ENCODE assay signal across 15 cellular contexts in genomic region chr2:84956334-84957297, GRCh38. TPM values are rescaled to one million over a fixed set of nuclear protein-coding genes. Genes with fewer than 3 reads are reported as not detected.
DNase-seq lines count a peak whose midpoint lies in the region; ATAC-seq and TF ChIP-seq lines count a peak whose summit lies in the region.
"Had no signal": no experiment of that assay in that cellular context is flagged by ENCODE, and none has a peak within 500 bp of the region (broad histone marks: within the 10 kb centered on the region; RNA-seq: fewer than 3 reads in every experiment).

No MANE protein-coding gene starts in this region.

- H2AFZ ChIP-seq in ACC112 (ENCODE audit: low read length, unreplicated experiment): no peak overlapping the region
- H2AFZ ChIP-seq in GM23338: no peak overlapping the region

- H3K9me2 ChIP-seq in GM23338 (ENCODE audit: insufficient read depth): no peaks in the 10 kb centered on the region

- ATAC-seq in GM23338: no peak
- ATAC-seq in WTC11: no peak
- ATAC-seq in GM21390 (IDR thresholded peaks at IDR 0.05; ENCODE audit: unreplicated experiment): no peak
- ATAC-seq in HG03442 (IDR thresholded peaks at IDR 0.05; ENCODE audit: unreplicated experiment): no peak
- no peak for ATAC-seq in HG03196 (IDR thresholded peaks at IDR 0.05; ENCODE audit: unreplicated experiment)

- no peak for DNase-seq in GM23338 (ENCODE audit: low spot score)
- DNase-seq in WTC11 (ENCODE audit: low spot score): no peak
- DNase-seq in transverse colon: no peak
- DNase-seq: activated effector memory CD4-positive, alpha-beta T cell treated with anti-CD3 and anti-CD28 coated beads, Interleukin-2, amount 50 U/mL, for 16 hours; DMS153; hypothalamus; NCI-H1694 treated with DMSO at 0.1 percent for 48 hours; NCI-H446 treated with DMSO at 0.1 percent for 48 hours had no signal

- peaks cover 14% of the 10 kb centered on the region for H3K36me3 Mint-ChIP-seq in GM23338 (ENCODE audit: low read depth)
- H3K36me3 Mint-ChIP-seq in WTC11: peaks cover 2% of the 10 kb centered on the region; the same call in 1 of the 2 replicates
- H3K36me3 Mint-ChIP-seq: brain had no signal

- H3F3A ChIP-seq in GM23338 (replicated peaks; ENCODE audit: low read depth): peaks cover 16% of the 10 kb centered on the region; the same call in 1 of the 2 replicates

- TF ChIP-seq EP300 in transverse colon (IDR thresholded peaks at IDR 0.05; ENCODE audit: low read depth): no peak

- H4K20me1 ChIP-seq in GM23338 (replicated peaks; ENCODE audit: insufficient read depth): no peaks in the 10 kb centered on the region

- peak overlapping the region; percentile 95; the same call in 1 of the 2 replicates for H3K27ac ChIP-seq in ACC112 (ENCODE audit: low read depth, low read length)
- peak overlapping the region; percentile 100 for H3K27ac ChIP-seq in GM23338 (ENCODE audit: low read depth)
- no peak overlapping the region for H3K27ac ChIP-seq in iPS-20b (ENCODE audit: low read length)
- no peak overlapping the region for H3K27ac ChIP-seq in transverse colon
- H3K27ac ChIP-seq: SK-N-MC had no signal

- H3K4me1 ChIP-seq in ACC112 (ENCODE audit: control insufficient read depth, insufficient read depth, low read length, unreplicated experiment) (peaks cover 30% of the 10 kb centered on the region), GM23338 (ENCODE audit: insufficient read depth) (peaks cover 30% of the 10 kb centered on the region), iPS-20b (ENCODE audit: insufficient read depth, low read length) (peaks cover 37% of the 10 kb centered on the region), transverse colon (peaks cover 7 to 27% (median 17%) of the 10 kb centered on the region in 4 donors)

- H3K79me2 ChIP-seq in ACC112 (ENCODE audit: control insufficient read depth, insufficient read depth, low read length, unreplicated experiment) (peaks cover 1% of the 10 kb centered on the region), GM23338 (replicated peaks; ENCODE audit: insufficient read depth) (0 out of 2 replicates have a peak, but pooled peaks cover 1% of the 10 kb centered on the region)

- peak overlapping the region; percentile 61 for H3K4me2 ChIP-seq in GM23338

- in situ Hi-C loops in transverse colon (cut with MboI; ENCODE audit: low pct_ligation_motif_present in 1 of 4, low pct_unique_long_range_greater_than_20kb in 1 of 4, low sequenced_read_pairs in 3 of 4): no loop called here

- H3K4me3 Mint-ChIP-seq in GM23338: peak overlapping the region; percentile 45; the same call in 2 of the 3 replicates
- peak overlapping the region; percentile 52 for H3K4me3 Mint-ChIP-seq in WTC11
- H3K4me3 Mint-ChIP-seq: brain had no signal

- no peak for TF ChIP-seq POLR2A in transverse colon (IDR thresholded peaks at IDR 0.05)

- peak overlapping the region; percentile 1; the same call in 1 of the 2 replicates for H3K9ac ChIP-seq in iPS-20b (ENCODE audit: low read depth, low read length)

- TF ChIP-seq CTCF in GM23338 (conservative IDR thresholded peaks at IDR 0.05; ENCODE audit: low read depth in 2 of 2) (no peak), WTC11 (IDR thresholded peaks at IDR 0.05) (no peak), transverse colon (IDR thresholded peaks at IDR 0.05) (no peak)

- CTCF ChIA-PET in WTC11 (lab: Charles Lee): interaction anchor here (0.6 to 5.6 kb wide), 3 partner anchors 10 to 37 kb away, joined by 3 to 67 read pairs (median 13); no protein-coding TSS in a partner anchor

- H3K4me1 Mint-ChIP-seq in GM23338 (peaks cover 57% of the 10 kb centered on the region), WTC11 (peaks cover 65% of the 10 kb centered on the region)

- 90 to 93% methylated on average over 9 to 12 of the region's 12 CpGs for WGBS in transverse colon (ENCODE audit: low coverage in 1 of 2), 2 donors

- POLR2A ChIA-PET in WTC11 (lab: Charles Lee): interaction anchor here (1.0 to 5.8 kb wide), 4 partner anchors 11 to 109 kb away, joined by 3 to 90 read pairs (median 10); partner anchors contain the start of gene KCMF1

- H3K27me3 ChIP-seq in ACC112 (ENCODE audit: insufficient read depth, low read length) (no peaks in the 10 kb centered on the region), GM23338 (ENCODE audit: insufficient read depth) (no peaks in the 10 kb centered on the region), iPS-20b (ENCODE audit: insufficient read depth, low read length) (no peaks in the 10 kb centered on the region), transverse colon (no peaks in the 10 kb centered on the region)

- H3K9me3 Mint-ChIP-seq in GM23338 (no peaks in the 10 kb centered on the region; the same call in 2 of the 3 replicates), WTC11 (no peaks in the 10 kb centered on the region)

- H3K36me3 ChIP-seq in ACC112 (ENCODE audit: insufficient read depth, low read length) (no peaks in the 10 kb centered on the region), GM23338 (ENCODE audit: insufficient read depth) (no peaks in the 10 kb centered on the region), iPS-20b (ENCODE audit: insufficient read depth, low read depth, low read length) (peaks cover 4% of the 10 kb centered on the region; the same call in 1 of the 2 replicates), transverse colon (no peaks in the 10 kb centered on the region)

- intact Hi-C loops in transverse colon (cut with DNase I; ENCODE audit: low total_unique reads): no loop called here

- peak overlapping the region; percentile 99 for H3K27ac Mint-ChIP-seq in GM23338
- peak overlapping the region; percentile 99 for H3K27ac Mint-ChIP-seq in WTC11

- peaks cover 26% of the 10 kb centered on the region for H3K27me3 Mint-ChIP-seq in GM23338 (ENCODE audit: insufficient read depth, low read depth, poor library complexity)
- H3K27me3 Mint-ChIP-seq in WTC11 (ENCODE audit: low read depth): no peaks in the 10 kb centered on the region; the same call in 1 of the 2 replicates

- H3K4me3 ChIP-seq in ACC112 (ENCODE audit: low read depth, low read length): no peak overlapping the region
- H3K4me3 ChIP-seq in GM23338: peak overlapping the region; percentile 35; the same call in 1 of the 2 replicates
- H3K4me3 ChIP-seq in iPS-20b (ENCODE audit: low read length): no peak overlapping the region
- H3K4me3 ChIP-seq in transverse colon: no peak overlapping the region
- H3K4me3 ChIP-seq: SK-N-MC had no signal

- H3K9me3 ChIP-seq in iPS-20b (ENCODE audit: insufficient read depth, low read depth, low read length) (no peaks in the 10 kb centered on the region), transverse colon (no peaks in the 10 kb centered on the region)

TF ChIP-seq in GM23338, 12 proteins besides CTCF, POLR2A, EP300 and RAD21 (continues in another document):
- no peak for TF ChIP-seq EZH2phosphoT487 (IDR thresholded peaks at IDR 0.05; ENCODE audit: unreplicated experiment)
- no peak for TF ChIP-seq STAT1 (IDR thresholded peaks at IDR 0.05; ENCODE audit: unreplicated experiment)
- TF ChIP-seq ZNF114 (CRISPR knock-in tag; IDR thresholded peaks at IDR 0.05): no peak
- no peak for TF ChIP-seq CREB1 (CRISPR knock-in tag; IDR thresholded peaks at IDR 0.05; ENCODE audit: low read depth)
- TF ChIP-seq EZH2 (IDR thresholded peaks at IDR 0.05; ENCODE audit: low read depth, unreplicated experiment): no peak
- no peak for TF ChIP-seq ZNF331 (CRISPR knock-in tag; IDR thresholded peaks at IDR 0.05; ENCODE audit: low read depth)
- no peak for TF ChIP-seq POLR2AphosphoS5 (IDR thresholded peaks at IDR 0.05; ENCODE audit: low read depth)
- no peak for TF ChIP-seq JUNB (IDR thresholded peaks at IDR 0.05; ENCODE audit: unreplicated experiment)

TF ChIP-seq in WTC11, 78 proteins besides CTCF, POLR2A, EP300 and RAD21:
- TF ChIP-seq ZNF425 (CRISPR knock-in tag; conservative IDR thresholded peaks at IDR 0.05): 0 out of 2 replicates have a peak, but pooled peaks have one; percentile 43
- TF ChIP-seq ZNF396 (CRISPR knock-in tag; IDR thresholded peaks at IDR 0.05; ENCODE audit: borderline replicate concordance): no peak

RNA-seq across cellular contexts. Expression of gene KCMF1, which starts 14.3 kb away (rescaled TPM):
- 120 and 129 TPM in 2 replicates for total RNA-seq in GM23338 (2014; rRNA removed; shearing (Covaris generic))
- 29.3 and 39.4 TPM in 2 replicates for polyA plus RNA-seq in GM23338 (2016; fragmentation: Nextera tagmentation; extraction: Ambion mirVana)
- total RNA-seq in WTC11 (2021) (114 to 118 TPM (median 117 TPM) in 3 replicates), transverse colon (10 to 100 TPM; 41.5 to 97.3 (median 55.5) TPM)

RNA-seq across cellular contexts. Expression of gene TMSB10, which starts 51.2 kb away (rescaled TPM):
- 834 and 976 TPM in 2 replicates for total RNA-seq in GM23338 (2014; rRNA removed; shearing (Covaris generic))
- polyA plus RNA-seq in GM23338 (2016; fragmentation: Nextera tagmentation; extraction: Ambion mirVana): 2,942 and 3,166 TPM in 2 replicates
- total RNA-seq in WTC11 (2021) (869 to 943 TPM (median 911 TPM) in 3 replicates), transverse colon (1,000 to 10,000 TPM; 1,619 to 4,787 (median 3,693) TPM)

Comparison
In these comparisons a context has a peak if more than half of its experiments do, and no peak if none do; other contexts are left out.
1. H3K27ac ChIP-seq: peak in ACC112 (single experiment) and GM23338 (single experiment); none in iPS-20b (single experiment) and transverse colon (0 of 4).